ENCODE assay signal across 8 cellular contexts in genomic region chr1:95118019-95118499, GRCh38.
A peak's percentile ranks its signal among the peaks of the same experiment; 100 is the strongest.
DNase-seq lines count a peak whose midpoint lies in the region; ATAC-seq lines count a peak whose summit lies in the region.

No MANE protein-coding gene starts in this region.

- H3K36me3 Mint-ChIP-seq in stimulated activated effector memory CD8-positive, alpha-beta T cell treated with anti-CD3 and anti-CD28 coated beads, Interleukin-12 subunit alpha, Interleukin-12 subunit beta, amount 100 ng/mL, for 72 hours: no peaks in the 10 kb centered on the region

- peak overlapping the region; percentile 24 for H3K27ac ChIP-seq in angular gyrus (ENCODE audit: low read depth, low read length)

- no peak overlapping the region for H3K27ac Mint-ChIP-seq in stimulated activated effector memory CD8-positive, alpha-beta T cell treated with anti-CD3 and anti-CD28 coated beads, Interleukin-12 subunit alpha, Interleukin-12 subunit beta, amount 100 ng/mL, for 72 hours

- H3K9me3 Mint-ChIP-seq in stimulated activated effector memory CD8-positive, alpha-beta T cell treated with anti-CD3 and anti-CD28 coated beads, Interleukin-12 subunit alpha, Interleukin-12 subunit beta, amount 100 ng/mL, for 72 hours: no peaks in the 10 kb centered on the region

- H3K4me3 Mint-ChIP-seq in stimulated activated effector memory CD8-positive, alpha-beta T cell treated with anti-CD3 and anti-CD28 coated beads, Interleukin-12 subunit alpha, Interleukin-12 subunit beta, amount 100 ng/mL, for 72 hours: peak overlapping the region; percentile 58

- ATAC-seq in HG03520 (IDR thresholded peaks at IDR 0.05; ENCODE audit: unreplicated experiment) (peak; percentile 3), GM21528 (IDR thresholded peaks at IDR 0.05; ENCODE audit: low FRiP score, unreplicated experiment) (no peak)
- ATAC-seq in stimulated activated effector memory CD8-positive, alpha-beta T cell treated with anti-CD3 and anti-CD28 coated beads, Interleukin-12 subunit alpha, Interleukin-12 subunit beta, amount 100 ng/mL, for 72 hours: no peak

- H3K4me1 Mint-ChIP-seq in stimulated activated effector memory CD8-positive, alpha-beta T cell treated with anti-CD3 and anti-CD28 coated beads, Interleukin-12 subunit alpha, Interleukin-12 subunit beta, amount 100 ng/mL, for 72 hours: no peaks in the 10 kb centered on the region

- peak; percentile 31 for DNase-seq in Ammon's horn (ENCODE audit: low spot score)
- peak; percentile 41 for DNase-seq in inferior parietal cortex (ENCODE audit: extremely low spot score)
- DNase-seq in stimulated activated effector memory CD8-positive, alpha-beta T cell treated with anti-CD3 and anti-CD28 coated beads, Interleukin-12 subunit alpha, Interleukin-12 subunit beta, amount 100 ng/mL, for 72 hours (ENCODE audit: low spot score in 2 of 2): no peak
- DNase-seq in effector CD4-positive, alpha-beta T cell: no peak
- DNase-seq in NCI-H748 (lab: John Stamatoyannopoulos, UW; ENCODE audit: unreplicated experiment): no peak

Comparison
In these comparisons a context has a peak if more than half of its experiments do, and no peak if none do; other contexts are left out.
1. DNase-seq: peak in Ammon's horn (single experiment) and inferior parietal cortex (single experiment); none in stimulated activated effector memory CD8-positive, alpha-beta T cell treated with anti-CD3 and anti-CD28 coated beads, Interleukin-12 subunit alpha, Interleukin-12 subunit beta, amount 100 ng/mL, for 72 hours (0 of 2), effector CD4-positive, alpha-beta T cell (single experiment) and NCI-H748 (single experiment).